ENCODE assay signal across 8 cellular contexts in the genomic region with DNA sequence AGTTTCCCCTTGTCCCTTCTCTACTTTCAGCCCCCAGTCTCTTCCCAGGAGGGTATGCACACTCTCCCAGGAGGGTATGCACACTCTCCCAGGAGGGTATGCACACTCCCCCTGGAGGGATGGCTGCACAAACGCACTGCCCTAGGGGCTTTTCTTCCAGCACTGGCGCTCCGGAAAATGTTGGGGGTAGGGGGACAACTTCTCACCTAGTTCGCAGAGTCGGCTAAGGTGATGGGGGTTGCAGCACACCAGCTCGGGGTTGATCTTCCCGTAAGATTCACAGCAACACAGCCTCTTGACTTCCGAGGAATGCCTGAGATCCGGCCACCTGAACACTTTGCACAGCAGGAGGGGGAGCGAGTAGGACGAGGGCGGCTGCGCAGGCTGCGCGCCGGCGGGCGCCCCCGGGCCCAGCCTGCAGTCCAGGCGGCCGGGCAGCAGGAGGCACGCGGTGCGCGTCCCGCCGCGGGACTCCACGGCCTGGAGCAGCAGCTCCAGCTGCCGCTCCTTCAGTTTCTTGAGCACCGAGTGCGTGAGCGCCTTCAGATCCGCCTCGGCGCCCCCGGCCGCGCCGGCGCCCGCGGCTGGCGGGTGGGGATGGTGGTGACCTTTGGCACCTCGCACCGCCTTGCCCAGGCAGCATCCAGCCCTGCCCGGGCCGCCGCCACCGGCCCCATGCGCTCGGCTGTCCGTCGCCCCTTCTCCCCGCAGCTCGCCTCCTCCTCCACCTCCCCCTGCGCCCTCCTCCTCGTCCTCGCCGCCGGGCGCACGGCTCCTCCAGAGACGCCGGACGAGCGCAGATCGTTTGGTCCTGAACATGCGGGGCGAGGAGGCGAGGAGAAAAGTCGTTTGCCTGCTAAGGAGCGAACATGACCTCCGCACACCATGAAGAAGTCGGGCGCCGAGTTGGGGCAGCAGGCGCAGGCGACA. TPM values are rescaled to one million over a fixed set of nuclear protein-coding genes. Genes with fewer than 3 reads are reported as not detected.
DNase-seq lines count a peak whose midpoint lies in the region; ATAC-seq and TF ChIP-seq lines count a peak whose summit lies in the region.

No MANE protein-coding gene starts in this region.

- H3K9ac ChIP-seq in fibroblast of lung (ENCODE audit: insufficient read depth, low read length) (peak overlapping the region; percentile 89), neuronal stem cell (ENCODE audit: low read depth, low read length, poor library complexity) (peak overlapping the region; percentile 96)

- peaks cover 2% of the 10 kb centered on the region for H3K79me1 ChIP-seq in neuronal stem cell (ENCODE audit: low read depth, low read length)

- no peaks in the 10 kb centered on the region for H3K9me3 Mint-ChIP-seq in activated CD8-positive, alpha-beta memory T cell treated with anti-CD3 and anti-CD28 coated beads, Interleukin-2, amount 10 ng/mL, durations not matched to agents 7 days and 5 days (ENCODE audit: low read depth)

- no peaks in the 10 kb centered on the region for H4K20me1 ChIP-seq in fibroblast of lung (ENCODE audit: control insufficient read depth, extremely low read depth, insufficient read depth, low read length)

- H2BK5ac ChIP-seq in neuronal stem cell (ENCODE audit: low read length) = peak overlapping the region; percentile 84

- peak overlapping the region; percentile 25 for H2AFZ ChIP-seq in fibroblast of lung (ENCODE audit: low read length)
- peak overlapping the region; percentile 85 for H2AFZ ChIP-seq in neuronal stem cell (ENCODE audit: low read length)

- H3K4me3 Mint-ChIP-seq in activated CD8-positive, alpha-beta memory T cell treated with anti-CD3 and anti-CD28 coated beads, Interleukin-2, amount 10 ng/mL, durations not matched to agents 7 days and 5 days = peak overlapping the region; percentile 95

- peak overlapping the region; percentile 96 for H3K18ac ChIP-seq in neuronal stem cell (ENCODE audit: low read length)

- peak overlapping the region; percentile 92 for H2BK12ac ChIP-seq in neuronal stem cell (ENCODE audit: low read length)

- peak overlapping the region; percentile 95 for H3K4me2 ChIP-seq in fibroblast of lung (ENCODE audit: extremely low read depth, insufficient read depth, low read length)
- peak overlapping the region; percentile 90 for H3K4me2 ChIP-seq in neuronal stem cell (ENCODE audit: insufficient read depth, low read length, poor library complexity, severe bottlenecking)

- CTCF ChIA-PET in activated CD8-positive, alpha-beta memory T cell treated with anti-CD3 and anti-CD28 coated beads, Interleukin-2, amount 10 ng/mL, durations not matched to agents 7 days and 5 days (lab: Charles Lee) = interaction anchor here (1.0 kb wide), 1 partner anchor 16 kb away, joined by 4 read pairs; no protein-coding TSS in a partner anchor

- H3K27ac ChIP-seq in fibroblast of lung (ENCODE audit: insufficient read depth, low read length) (peak overlapping the region; percentile 86), neuronal stem cell (replicated peaks; ENCODE audit: low read length) (no peak overlapping the region)

- H3K4me1 Mint-ChIP-seq in activated CD8-positive, alpha-beta memory T cell treated with anti-CD3 and anti-CD28 coated beads, Interleukin-2, amount 10 ng/mL, durations not matched to agents 7 days and 5 days = peaks cover 36% of the 10 kb centered on the region

- peak overlapping the region; percentile 34 for H2AK5ac ChIP-seq in neuronal stem cell (ENCODE audit: low read depth, low read length)

- no peaks in the 10 kb centered on the region for H3K27me3 Mint-ChIP-seq in activated CD8-positive, alpha-beta memory T cell treated with anti-CD3 and anti-CD28 coated beads, Interleukin-2, amount 10 ng/mL, durations not matched to agents 7 days and 5 days

- no peak overlapping the region for H2BK120ac ChIP-seq in neuronal stem cell (ENCODE audit: low read depth, low read length)

- peaks cover 65% of the 10 kb centered on the region for H3K79me2 ChIP-seq in fibroblast of lung (ENCODE audit: control insufficient read depth, insufficient read depth, low read length)

- no peaks in the 10 kb centered on the region for H3K9me3 ChIP-seq in fibroblast of lung (ENCODE audit: control insufficient read depth, insufficient read depth, low read depth, low read length)
- no peaks in the 10 kb centered on the region for H3K9me3 ChIP-seq in neuronal stem cell (replicated peaks in 1 of 2; ENCODE audit: control insufficient read depth in 2 of 2, insufficient read depth in 1 of 2, low read depth in 1 of 2, low read length in 2 of 2)

- H3K4me3 ChIP-seq in fibroblast of lung (replicated peaks in 1 of 4; ENCODE audit: control extremely low read depth in 1 of 4, insufficient read depth in 1 of 4, low read depth in 3 of 4, low read length in 4 of 4) (peak overlapping the region; percentile 82 to 96 (median 89)), neuronal stem cell (ENCODE audit: low read length in 2 of 2) (peak overlapping the region; percentile 66 to 84)

- TF ChIP-seq CTCF in fibroblast of lung (conservative IDR thresholded peaks at IDR 0.05 in 1 of 2, IDR thresholded peaks at IDR 0.05 in 1 of 2; ENCODE audit: low read depth in 1 of 2, low read length in 2 of 2) = no peak

- peak; percentile 28 for ATAC-seq in activated CD8-positive, alpha-beta memory T cell treated with anti-CD3 and anti-CD28 coated beads, Interleukin-2, amount 10 ng/mL, durations not matched to agents 7 days and 5 days
- no peak for ATAC-seq in GM21447 (IDR thresholded peaks at IDR 0.05; ENCODE audit: unreplicated experiment)

- H3K14ac ChIP-seq in neuronal stem cell (ENCODE audit: low read length) = peak overlapping the region; percentile 98

- no peak overlapping the region for H4K91ac ChIP-seq in neuronal stem cell (ENCODE audit: low read depth, low read length, poor library complexity)

- H4K8ac ChIP-seq in neuronal stem cell (ENCODE audit: low read depth, low read length) = no peak overlapping the region

- H3K4me1 ChIP-seq in fibroblast of lung (ENCODE audit: control insufficient read depth, extremely low read depth, insufficient read depth, low read length) = peaks cover 13% of the 10 kb centered on the region
- peaks cover 19 to 26% of the 10 kb centered on the region in 2 donors for H3K4me1 ChIP-seq in neuronal stem cell (ENCODE audit: control insufficient read depth in 2 of 2, insufficient read depth in 1 of 2, low read depth in 1 of 2, low read length in 2 of 2)

- no peak overlapping the region for H3K4ac ChIP-seq in neuronal stem cell (ENCODE audit: low read length)

- H3K36me3 ChIP-seq in fibroblast of lung (ENCODE audit: control insufficient read depth, insufficient read depth, low read length) (no peaks in the 10 kb centered on the region), neuronal stem cell (replicated peaks in 1 of 2; ENCODE audit: control insufficient read depth in 2 of 2, insufficient read depth in 2 of 2, low read length in 2 of 2) (peaks cover 0 to under 1% of the 10 kb centered on the region in 2 donors)

- peak overlapping the region; percentile 82 for H3K27ac Mint-ChIP-seq in activated CD8-positive, alpha-beta memory T cell treated with anti-CD3 and anti-CD28 coated beads, Interleukin-2, amount 10 ng/mL, durations not matched to agents 7 days and 5 days

- peaks cover 37% of the 10 kb centered on the region for H3K36me3 Mint-ChIP-seq in activated CD8-positive, alpha-beta memory T cell treated with anti-CD3 and anti-CD28 coated beads, Interleukin-2, amount 10 ng/mL, durations not matched to agents 7 days and 5 days

- peak overlapping the region; percentile 97 for H2BK15ac ChIP-seq in neuronal stem cell (ENCODE audit: low read length)

- no CpG with 5 or more reads among the region's 79 CpGs for WGBS in neuronal stem cell (ENCODE audit: extremely low coverage in 2 of 2, insufficient read length in 2 of 2, insufficient replicate concordance in 1 of 2), 2 donors

- peak overlapping the region; percentile 94 for H3K23ac ChIP-seq in neuronal stem cell (ENCODE audit: low read depth, low read length, poor library complexity)

- peak; percentile 63 for DNase-seq in NCI-H1105 treated with DMSO at 0.1 percent for 48 hours (lab: John Stamatoyannopoulos, UW)
- no peak for DNase-seq in NCI-H1105 (lab: John Stamatoyannopoulos, UW)
- DNase-seq in M059J (ENCODE audit: low read depth) = peak; percentile 79
- DNase-seq in activated CD8-positive, alpha-beta memory T cell treated with anti-CD3 and anti-CD28 coated beads, Interleukin-2, amount 10 ng/mL, durations not matched to agents 7 days and 5 days = peak; percentile 53
- DNase-seq in fibroblast of lung (ENCODE audit: low read depth in 2 of 2) = peak in 1 of 2 donors; percentile 62
- DNase-seq in neuronal stem cell (ENCODE audit: low spot score) = peak; percentile 60
- DNase-seq in effector CD4-positive, alpha-beta T cell = no peak

- no peaks in the 10 kb centered on the region for H3K27me3 ChIP-seq in fibroblast of lung (ENCODE audit: control insufficient read depth, insufficient read depth, low read length)
- H3K27me3 ChIP-seq in neuronal stem cell (ENCODE audit: control insufficient read depth in 3 of 3, insufficient read depth in 3 of 3, low read depth in 1 of 3, low read length in 3 of 3) = peaks cover 0 to 40% (median 18%) of the 10 kb centered on the region in 3 experiments

RNA-seq across cellular contexts. Expression of a gene that starts 0.9 kb away (rescaled TPM):
- total RNA-seq in M059J (2014; rRNA removed; shearing (Covaris generic)) = 12.6 and 19.3 TPM in 2 replicates
- total RNA-seq in activated CD8-positive, alpha-beta memory T cell treated with anti-CD3 and anti-CD28 coated beads, Interleukin-2, amount 10 ng/mL, durations not matched to agents 7 days and 5 days = 10 to 100 TPM; 18.5 to 29.3 TPM
- 16.3 and 23.1 TPM in 2 replicates for total RNA-seq in fibroblast of lung
- 6.1 and 8.1 TPM in 2 replicates for polyA plus RNA-seq in fibroblast of lung
- polyA plus RNA-seq in fibroblast of lung (2012) = 5.0 and 7.1 TPM in 2 replicates
- 14.3 and 26.8 TPM in 2 replicates for polyA minus RNA-seq in fibroblast of lung (ENCODE audit: low replicate concordance)
- polyA plus RNA-seq in neuronal stem cell (2013, experiment 1 of 2) = 0.57 TPM
- 0.79 TPM for polyA plus RNA-seq in neuronal stem cell (2013, experiment 2 of 2)

Comparison
In these comparisons a context has a peak if more than half of its experiments do, and no peak if none do; other contexts are left out.
1. DNase-seq: peak in NCI-H1105 treated with DMSO at 0.1 percent for 48 hours (single experiment), M059J (single experiment), activated CD8-positive, alpha-beta memory T cell treated with anti-CD3 and anti-CD28 coated beads, Interleukin-2, amount 10 ng/mL, durations not matched to agents 7 days and 5 days (single experiment) and neuronal stem cell (single experiment); none in NCI-H1105 (single experiment) and effector CD4-positive, alpha-beta T cell (single experiment).